In genomic region chrX:65034641-65035450, GRCh38 we compare ENCODE assay signal across 8 cellular contexts. TPM values are rescaled to one million over a fixed set of nuclear protein-coding genes. Genes with fewer than 3 reads are reported as not detected.
DNase-seq lines count a peak whose midpoint lies in the region; ATAC-seq and TF ChIP-seq lines count a peak whose summit lies in the region.

ZC3H12B (plus strand) TSS chrX:65034826.

- H3K4me3 Mint-ChIP-seq in T-cell: peak within 1 kb of the TSS; percentile 85 to 93 (median 88)

- no peaks in the 10 kb centered on the region for H3K9me3 Mint-ChIP-seq in T-cell

- peak; percentile 98 for ATAC-seq in GM19452 (IDR thresholded peaks at IDR 0.05; ENCODE audit: unreplicated experiment)
- peak; percentile 91 to 93 (median 92) for ATAC-seq in T-cell (replicated peaks in 1 of 4)
- peak; percentile 92 for ATAC-seq in aorta (ENCODE audit: low FRiP score)

- H3K4me2 ChIP-seq in hepatocyte: peak within 1 kb of the TSS; percentile 77

- H3K27me3 Mint-ChIP-seq in T-cell: no peaks in the 10 kb centered on the region

- no peaks in the 10 kb centered on the region for H3K36me3 ChIP-seq in hepatocyte (replicated peaks; ENCODE audit: insufficient read depth, low read depth)
- H3K36me3 ChIP-seq in aorta (ENCODE audit: control insufficient read depth in 1 of 2, insufficient read depth in 2 of 2, low read length in 1 of 2): no peaks in the 10 kb centered on the region

- peak within 1 kb of the TSS; percentile 15 for H3K27ac ChIP-seq in angular gyrus (ENCODE audit: low read depth, low read length)
- H3K27ac ChIP-seq in hepatocyte: peak within 1 kb of the TSS; percentile 79
- H3K27ac ChIP-seq in aorta (ENCODE audit: low read depth in 1 of 2, low read length in 2 of 2): peak within 1 kb of the TSS in 1 of 2 donors; percentile 73

- TF ChIP-seq CTCF in hepatocyte (IDR thresholded peaks at IDR 0.05; ENCODE audit: poor library complexity): peak; percentile 37

- peak within 1 kb of the TSS; percentile 80 for H2AFZ ChIP-seq in hepatocyte

- H3K4me1 Mint-ChIP-seq in T-cell: peaks cover 11 to 33% (median 32%) of the 10 kb centered on the region in 3 donors

- WGBS in hepatocyte (ENCODE audit: low lambda C conversion rate, missing lambda C conversion rate): 44% methylated on average over 41 of the region's 69 CpGs
- 0 to 26% methylated on average over 57 to 69 of the region's 69 CpGs for WGBS in aorta, 2 donors

- peak within 1 kb of the TSS; percentile 92 to 95 for H3K27ac Mint-ChIP-seq in T-cell

- DNase-seq in CD1c-positive myeloid dendritic cell (ENCODE audit: extremely low spot score) (peak; percentile 55), HK-2 (ENCODE audit: unreplicated experiment) (peak; percentile 85), T-cell (peak; percentile 58 to 86 (median 78)), hepatocyte (ENCODE audit: low spot score) (peak; percentile 91), renal cortical epithelial cell (ENCODE audit: low read depth) (peak; percentile 42), aorta (peak; percentile 81 to 93)

- H3K4me3 ChIP-seq in hepatocyte (peak within 1 kb of the TSS; percentile 73), aorta (ENCODE audit: low read length in 2 of 2) (peak within 1 kb of the TSS; percentile 24 to 55)

- no peaks in the 10 kb centered on the region for H3K36me3 Mint-ChIP-seq in T-cell

- H3K27me3 ChIP-seq in hepatocyte (no peaks in the 10 kb centered on the region), aorta (ENCODE audit: control insufficient read depth in 1 of 2, insufficient read depth in 2 of 2, low read length in 1 of 2) (no peaks in the 10 kb centered on the region)

- H3K4me1 ChIP-seq in hepatocyte (ENCODE audit: insufficient read depth): no peaks in the 10 kb centered on the region
- H3K4me1 ChIP-seq in aorta (ENCODE audit: control insufficient read depth in 1 of 2, insufficient read depth in 2 of 2, low read length in 2 of 2): peaks cover 0 to 2% of the 10 kb centered on the region in 2 donors

- peaks cover 21% of the 10 kb centered on the region for H3K79me2 ChIP-seq in hepatocyte

- intact Hi-C loops in aorta (cut with DNase I): loop anchor here in 1 of 2 donors (5.0 kb wide), 1 partner anchor 58 kb away; the partner anchor contains the start of gene ZC4H2

- POLR2A ChIA-PET in T-cell (lab: Charles Lee): no interaction called here

- no peaks in the 10 kb centered on the region for H4K20me1 ChIP-seq in hepatocyte (ENCODE audit: insufficient read depth, poor library complexity, severe bottlenecking)

- H3K9me3 ChIP-seq in hepatocyte (ENCODE audit: low read depth): no peaks in the 10 kb centered on the region
- no peaks in the 10 kb centered on the region for H3K9me3 ChIP-seq in aorta (ENCODE audit: control insufficient read depth, low read length)

- no peaks in the 10 kb centered on the region for H3K9me2 ChIP-seq in hepatocyte (replicated peaks; ENCODE audit: insufficient read depth)

- CTCF ChIA-PET in T-cell (lab: Charles Lee): interaction anchor here in 1 of 2 donors (0.6 to 1.2 kb wide), 4 partner anchors 59 to 1694 kb away, joined by 3 to 4 read pairs (median 3); no protein-coding TSS in a partner anchor

RNA-seq across cellular contexts. Expression of gene ZC3H12B, which starts in this region (rescaled TPM):
- total RNA-seq in T-cell (1 to 10 TPM; 1.7 to 3.7 (median 3.5) TPM), hepatocyte (2.2 TPM in 2 replicates), renal cortical epithelial cell (under 0.01 and 1.8 TPM in 2 replicates), aorta (1 to 10 TPM; 3.7 to 6.1 TPM)
- polyA plus RNA-seq in hepatocyte (1.1 and 2.5 TPM in 2 replicates), aorta (1 to 10 TPM; 1.7 to 2.0 TPM)
